12 cellular contexts compared by ENCODE assay signal in genomic region chr17:48564200-48565023, GRCh38. TPM values are rescaled to one million over a fixed set of nuclear protein-coding genes. Genes with fewer than 3 reads are reported as not detected.
DNase-seq lines count a peak whose midpoint lies in the region; ATAC-seq and TF ChIP-seq lines count a peak whose summit lies in the region.
"Had no signal": no experiment of that assay in that cellular context is flagged by ENCODE, and none has a peak within 500 bp of the region (broad histone marks: within the 10 kb centered on the region; RNA-seq: fewer than 3 reads in every experiment).

No MANE protein-coding gene starts in this region.

- no peaks in the 10 kb centered on the region for H3K9me3 ChIP-seq in muscle layer of duodenum (ENCODE audit: control insufficient read depth in 1 of 2, low read length in 2 of 2)
- no peaks in the 10 kb centered on the region for H3K9me3 ChIP-seq in upper lobe of left lung

- H3K4me1 Mint-ChIP-seq in activated naive CD8-positive, alpha-beta T cell (ENCODE audit: low read depth), result peaks cover 10% of the 10 kb centered on the region
- peaks cover 9% of the 10 kb centered on the region for H3K4me1 Mint-ChIP-seq in activated naive CD8-positive, alpha-beta T cell treated with anti-CD3 and anti-CD28 coated beads for 36 hours
- peaks cover 50% of the 10 kb centered on the region for H3K4me1 Mint-ChIP-seq in endothelial cell (ENCODE audit: unreplicated experiment)

- no peaks in the 10 kb centered on the region for H3K36me3 ChIP-seq in muscle layer of duodenum (ENCODE audit: control insufficient read depth in 1 of 2, insufficient read depth in 2 of 2, low read length in 2 of 2)
- no peaks in the 10 kb centered on the region for H3K36me3 ChIP-seq in upper lobe of left lung

- H3K27me3 Mint-ChIP-seq in activated naive CD8-positive, alpha-beta T cell, result peaks cover 13% of the 10 kb centered on the region
- H3K27me3 Mint-ChIP-seq in activated naive CD8-positive, alpha-beta T cell treated with anti-CD3 and anti-CD28 coated beads for 36 hours, result peaks cover 14% of the 10 kb centered on the region
- peaks cover 29% of the 10 kb centered on the region for H3K27me3 Mint-ChIP-seq in endothelial cell (ENCODE audit: unreplicated experiment)
- H3K27me3 Mint-ChIP-seq: central memory CD8-positive, alpha-beta T cell had no signal

- ATAC-seq in upper lobe of left lung (ENCODE audit: low FRiP score in 2 of 2) (peak in 1 of 2 donors; percentile 39), GM21447 (IDR thresholded peaks at IDR 0.05; ENCODE audit: unreplicated experiment) (no peak), HG03280 (IDR thresholded peaks at IDR 0.05; ENCODE audit: unreplicated experiment) (no peak)
- ATAC-seq: GM12878 had no signal

- no peaks in the 10 kb centered on the region for H3K9me3 Mint-ChIP-seq in activated naive CD8-positive, alpha-beta T cell (ENCODE audit: low read depth)
- no peaks in the 10 kb centered on the region for H3K9me3 Mint-ChIP-seq in activated naive CD8-positive, alpha-beta T cell treated with anti-CD3 and anti-CD28 coated beads for 36 hours
- H3K9me3 Mint-ChIP-seq in endothelial cell (ENCODE audit: unreplicated experiment), result no peaks in the 10 kb centered on the region
- H3K9me3 Mint-ChIP-seq: activated B cell treated with CpG ODN at 0.5 μM for 24 hours; central memory CD8-positive, alpha-beta T cell had no signal

- WGBS in upper lobe of left lung, 2 donors, result 9 to 20% methylated on average over 23 to 37 of the region's 71 CpGs

- H3K27me3 ChIP-seq in muscle layer of duodenum (ENCODE audit: low read depth, low read length) (peaks cover 30% of the 10 kb centered on the region), upper lobe of left lung (peaks cover 0 to 23% (median 4%) of the 10 kb centered on the region in 4 donors)

- TF ChIP-seq POLR2A in upper lobe of left lung (IDR thresholded peaks at IDR 0.05), result no peak

- no peak for TF ChIP-seq EP300 in upper lobe of left lung (IDR thresholded peaks at IDR 0.05)

- peak overlapping the region; percentile 64 for H3K4me3 Mint-ChIP-seq in activated naive CD8-positive, alpha-beta T cell
- no peak overlapping the region for H3K4me3 Mint-ChIP-seq in activated naive CD8-positive, alpha-beta T cell treated with anti-CD3 and anti-CD28 coated beads for 36 hours
- H3K4me3 Mint-ChIP-seq in endothelial cell (ENCODE audit: unreplicated experiment), result no peak overlapping the region
- H3K4me3 Mint-ChIP-seq: activated B cell treated with CpG ODN at 0.5 μM for 24 hours; central memory CD8-positive, alpha-beta T cell had no signal

- no peak for DNase-seq in activated naive CD8-positive, alpha-beta T cell treated with anti-CD3 and anti-CD28 coated beads for 36 hours
- DNase-seq in endothelial cell (ENCODE audit: low spot score), result peak; percentile 59
- peak in 1 of 2 donors; percentile 86 for DNase-seq in upper lobe of left lung
- DNase-seq in A172 (ENCODE audit: low spot score), result no peak
- DNase-seq: activated B cell treated with CpG ODN at 0.5 μM for 24 hours had no signal

- no peak overlapping the region for H3K27ac Mint-ChIP-seq in activated naive CD8-positive, alpha-beta T cell
- H3K27ac Mint-ChIP-seq in activated naive CD8-positive, alpha-beta T cell treated with anti-CD3 and anti-CD28 coated beads for 36 hours, result no peak overlapping the region
- peak overlapping the region; percentile 88 for H3K27ac Mint-ChIP-seq in endothelial cell (ENCODE audit: unreplicated experiment)
- H3K27ac Mint-ChIP-seq: activated B cell treated with CpG ODN at 0.5 μM for 24 hours had no signal

- H3K4me1 ChIP-seq in muscle layer of duodenum (ENCODE audit: control insufficient read depth in 1 of 2, insufficient read depth in 2 of 2, low read length in 2 of 2), result peaks cover 36 to 84% of the 10 kb centered on the region in 2 donors
- peaks cover 9 to 17% (median 13%) of the 10 kb centered on the region in 4 donors for H3K4me1 ChIP-seq in upper lobe of left lung

- peak overlapping the region; percentile 56 to 58 for H3K4me3 ChIP-seq in muscle layer of duodenum (ENCODE audit: low read depth in 1 of 2, low read length in 2 of 2)
- peak overlapping the region; percentile 6 to 30 (median 20) for H3K4me3 ChIP-seq in upper lobe of left lung
- H3K4me3 ChIP-seq: GM12878 had no signal

- H3K27ac ChIP-seq in muscle layer of duodenum (ENCODE audit: low read length) (peak overlapping the region; percentile 87), upper lobe of left lung (peak overlapping the region; percentile 56 to 83 (median 64))
- H3K27ac ChIP-seq: HL-60 had no signal

- TF ChIP-seq CTCF in endothelial cell (IDR thresholded peaks at IDR 0.05; ENCODE audit: unreplicated experiment) (no peak), upper lobe of left lung (IDR thresholded peaks at IDR 0.05) (no peak)

- H3K36me3 Mint-ChIP-seq in activated naive CD8-positive, alpha-beta T cell, result no peaks in the 10 kb centered on the region
- no peaks in the 10 kb centered on the region for H3K36me3 Mint-ChIP-seq in activated naive CD8-positive, alpha-beta T cell treated with anti-CD3 and anti-CD28 coated beads for 36 hours
- peaks cover 14% of the 10 kb centered on the region for H3K36me3 Mint-ChIP-seq in endothelial cell (ENCODE audit: low read depth, unreplicated experiment)

RNA-seq across cellular contexts. Expression of gene HOXB4, which starts 13.7 kb away (rescaled TPM):
- 1 to 10 TPM; 1.3 to 1.9 TPM for total RNA-seq in activated naive CD8-positive, alpha-beta T cell treated with anti-CD3 and anti-CD28 coated beads for 36 hours
- total RNA-seq in endothelial cell (ENCODE audit: unreplicated experiment) (6.5 TPM), upper lobe of left lung (1 to 10 TPM in 4 of 6 donors, under 1 TPM in 2; 0.61 to 5.6 (median 2.0) TPM)
- 5.1 and 6.3 TPM in 2 replicates for total RNA-seq in A172 (2014; rRNA removed; shearing (Covaris generic))

RNA-seq across cellular contexts. Expression of gene HOXB2, which starts 19.5 kb away (rescaled TPM):
- total RNA-seq in activated naive CD8-positive, alpha-beta T cell treated with anti-CD3 and anti-CD28 coated beads for 36 hours, result 1 to 10 TPM; 7.4 to 7.7 TPM
- 5.6 TPM for total RNA-seq in endothelial cell (ENCODE audit: unreplicated experiment)
- 10 to 100 TPM in 2 of 6 donors, 1 to 10 TPM in 4; 1.4 to 16.1 (median 7.4) TPM for total RNA-seq in upper lobe of left lung
- total RNA-seq in A172 (2014; rRNA removed; shearing (Covaris generic)), result 27.0 and 30.6 TPM in 2 replicates

RNA-seq across cellular contexts. Expression of gene HOXB3, which starts 25.6 kb away (rescaled TPM):
- 1 to 10 TPM; 1.4 to 2.0 TPM for total RNA-seq in activated naive CD8-positive, alpha-beta T cell treated with anti-CD3 and anti-CD28 coated beads for 36 hours
- total RNA-seq in endothelial cell (ENCODE audit: unreplicated experiment) (17.7 TPM), upper lobe of left lung (10 to 100 TPM in 2 of 6 donors, 1 to 10 TPM in 4; 2.9 to 12.6 (median 7.9) TPM)
- total RNA-seq in A172 (2014; rRNA removed; shearing (Covaris generic)), result 20.1 and 24.1 TPM in 2 replicates

RNA-seq across cellular contexts. Expression of gene HOXB5, which starts 29.2 kb away (rescaled TPM):
- total RNA-seq in activated naive CD8-positive, alpha-beta T cell treated with anti-CD3 and anti-CD28 coated beads for 36 hours, result not detected
- total RNA-seq in endothelial cell (ENCODE audit: unreplicated experiment), result 0.59 TPM
- total RNA-seq in upper lobe of left lung, result 1 to 10 TPM in 4 of 6 donors, under 1 TPM in 2; 0.39 to 5.0 (median 1.5) TPM
- 2.0 and 2.4 TPM in 2 replicates for total RNA-seq in A172 (2014; rRNA removed; shearing (Covaris generic))
- total RNA-seq: activated B cell treated with CpG ODN at 0.5 μM for 24 hours, GM12878 had no signal

RNA-seq across cellular contexts. Expression of gene HOXB1, which starts 33.6 kb away (rescaled TPM):
- total RNA-seq in activated naive CD8-positive, alpha-beta T cell treated with anti-CD3 and anti-CD28 coated beads for 36 hours, result not detected
- total RNA-seq in endothelial cell (ENCODE audit: unreplicated experiment) (not detected), upper lobe of left lung (not detected)
- not detected in 2 replicates for total RNA-seq in A172 (2014; rRNA removed; shearing (Covaris generic))
- total RNA-seq: activated B cell treated with CpG ODN at 0.5 μM for 24 hours, GM12878 had no signal
